1 cellular context compared by ENCODE assay signal in genomic region chr14:73406248-73406647, GRCh38.
TF ChIP-seq lines count a peak whose summit lies in the region.

No MANE protein-coding gene starts in this region.

TF ChIP-seq in HEK293, 187 proteins besides CTCF, POLR2A, EP300 and RAD21:
- TF ChIP-seq ZNF580 (tag by site-specific recombination; IDR thresholded peaks at IDR 0.05) (0 out of 2 replicates have a peak, but pooled peaks have one; percentile 37), ZNF146 (tag by site-specific recombination; IDR thresholded peaks at IDR 0.05) (peak; percentile 93)
